Comparison of ENCODE assay signal across 13 cellular contexts in the genomic region with DNA sequence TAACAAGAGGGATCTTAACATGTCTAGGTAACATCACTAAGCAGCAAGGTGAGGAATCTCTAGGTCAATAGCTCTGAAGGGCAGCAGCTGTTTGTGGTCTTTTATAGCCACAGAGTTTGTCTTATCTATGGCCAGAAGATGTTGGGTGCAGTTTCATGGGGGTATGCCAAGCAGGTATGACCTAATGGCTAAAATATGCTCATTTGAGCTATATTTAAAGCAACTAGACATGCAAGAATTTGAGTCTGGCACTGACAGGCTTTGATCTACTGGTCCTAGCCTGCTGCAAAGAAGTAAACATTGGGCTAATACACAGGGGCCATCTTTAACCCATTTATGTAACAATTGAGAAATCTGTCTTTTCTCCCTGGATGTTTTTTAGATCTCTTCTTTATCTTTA. TPM values are rescaled to one million over a fixed set of nuclear protein-coding genes. Genes with fewer than 3 reads are reported as not detected.
DNase-seq lines count a peak whose midpoint lies in the region; ATAC-seq and TF ChIP-seq lines count a peak whose summit lies in the region.
"Had no signal": no experiment of that assay in that cellular context is flagged by ENCODE, and none has a peak within 500 bp of the region (broad histone marks: within the 10 kb centered on the region; RNA-seq: fewer than 3 reads in every experiment).

No MANE protein-coding gene starts in this region.

- H3K4me3 ChIP-seq in fibroblast of villous mesenchyme (ENCODE audit: low read depth, low read length) (no peak overlapping the region), skeletal muscle cell (ENCODE audit: low read depth, low read length) (no peak overlapping the region), mucosa of descending colon (no peak overlapping the region), thyroid gland (replicated peaks in 1 of 3) (no peak overlapping the region), body of pancreas (no peak overlapping the region)

- H3K27me3 ChIP-seq in thyroid gland (no peaks in the 10 kb centered on the region), body of pancreas (no peaks in the 10 kb centered on the region)

- TF ChIP-seq POLR2A in thyroid gland (IDR thresholded peaks at IDR 0.05) (no peak), body of pancreas (IDR thresholded peaks at IDR 0.05) (no peak)

- H3K4me1 ChIP-seq in mucosa of descending colon (ENCODE audit: low read depth) (no peaks in the 10 kb centered on the region), thyroid gland (no peaks in the 10 kb centered on the region), body of pancreas (peaks cover 6% of the 10 kb centered on the region)

- H3K27ac ChIP-seq in thyroid gland = no peak overlapping the region
- H3K27ac ChIP-seq in body of pancreas = no peak overlapping the region

- H3K9me3 ChIP-seq in mucosa of descending colon = no peaks in the 10 kb centered on the region
- H3K9me3 ChIP-seq in thyroid gland = no peaks in the 10 kb centered on the region
- no peaks in the 10 kb centered on the region for H3K9me3 ChIP-seq in body of pancreas

- ATAC-seq in SK-N-SH treated with all-trans-retinoic acid at 6 μM for 48 hours (peak; percentile 93), mucosa of descending colon (no peak), body of pancreas (no peak)
- ATAC-seq: activated T-cell treated with anti-CD3 and anti-CD28 coated beads, Interleukin-2, amount 50 U/mL, for 4 hours; effector memory CD8-positive, alpha-beta T cell had no signal

- intact Hi-C loops in mucosa of descending colon (cut with DNase I, micrococcal nuclease) = no loop called here
- intact Hi-C loops in thyroid gland (cut with DNase I) = no loop called here
- intact Hi-C loops in body of pancreas (cut with DNase I) = no loop called here

- TF ChIP-seq CTCF in fibroblast of villous mesenchyme (IDR thresholded peaks at IDR 0.05; ENCODE audit: insufficient read depth, low read depth, low read length) (no peak), mucosa of descending colon (IDR thresholded peaks at IDR 0.05) (no peak), thyroid gland (IDR thresholded peaks at IDR 0.05) (no peak), body of pancreas (IDR thresholded peaks at IDR 0.05) (no peak)

- DNase-seq in HCEC 1CT = peak; percentile 86
- DNase-seq in fibroblast of villous mesenchyme (ENCODE audit: low read depth) = peak; percentile 86
- peak; percentile 64 for DNase-seq in skeletal muscle cell (ENCODE audit: low read depth)
- DNase-seq in mucosa of descending colon = no peak
- DNase-seq in thyroid gland = no peak
- no peak for DNase-seq in body of pancreas
- DNase-seq in NCI-H1436 treated with DMSO at 0.1 percent for 48 hours (lab: John Stamatoyannopoulos, UW) = no peak
- DNase-seq: activated T-cell treated with anti-CD3 and anti-CD28 coated beads, Interleukin-2, amount 50 U/mL, for 4 hours; effector memory CD8-positive, alpha-beta T cell; GDM1; naive B cell; T-helper 1 cell had no signal

- no peaks in the 10 kb centered on the region for H3K36me3 ChIP-seq in mucosa of descending colon (ENCODE audit: low read depth)
- H3K36me3 ChIP-seq in thyroid gland = no peaks in the 10 kb centered on the region
- no peaks in the 10 kb centered on the region for H3K36me3 ChIP-seq in body of pancreas (replicated peaks in 1 of 2; ENCODE audit: insufficient read depth in 1 of 2, low read depth in 2 of 2)

TF ChIP-seq in SK-N-SH treated with all-trans-retinoic acid at 6 μM for 48 hours, 23 proteins besides CTCF, POLR2A, EP300 and RAD21:
- TF ChIP-seq CREB5 (CRISPR knock-in tag; IDR thresholded peaks at IDR 0.05; ENCODE audit: low read depth) (peak; percentile 63), TOX (CRISPR knock-in tag; IDR thresholded peaks at IDR 0.05; ENCODE audit: borderline replicate concordance) (no peak), ISL1 (CRISPR knock-in tag; IDR thresholded peaks at IDR 0.05) (peak; percentile 72), SNAI2 (CRISPR knock-in tag; IDR thresholded peaks at IDR 0.05) (0 out of 2 replicates have a peak, but pooled peaks have one; percentile 61)
TF ChIP-seq in SK-N-SH treated with all-trans-retinoic acid at 6 μM for 48 hours: peak in this region for 3.

RNA-seq across cellular contexts. Expression of gene UGP2, which starts 13.9 kb away (rescaled TPM):
- total RNA-seq in fibroblast of villous mesenchyme = 148 and 221 TPM in 2 replicates
- 100 to 1,000 TPM; 408 to 683 (median 538) TPM for total RNA-seq in mucosa of descending colon
- 100 to 1,000 TPM; 120 to 140 (median 133) TPM for total RNA-seq in thyroid gland
- 10 to 100 TPM; 64.3 to 93.3 TPM for total RNA-seq in body of pancreas

Comparison
In these comparisons a context has a peak if more than half of its experiments do, and no peak if none do; other contexts are left out.
1. DNase-seq: peak in HCEC 1CT (single experiment), fibroblast of villous mesenchyme (single experiment) and skeletal muscle cell (single experiment); none in mucosa of descending colon (0 of 3), thyroid gland (0 of 2), body of pancreas (0 of 4) and NCI-H1436 treated with DMSO at 0.1 percent for 48 hours (single experiment).